19 cellular contexts compared by ENCODE assay signal in the genomic region with DNA sequence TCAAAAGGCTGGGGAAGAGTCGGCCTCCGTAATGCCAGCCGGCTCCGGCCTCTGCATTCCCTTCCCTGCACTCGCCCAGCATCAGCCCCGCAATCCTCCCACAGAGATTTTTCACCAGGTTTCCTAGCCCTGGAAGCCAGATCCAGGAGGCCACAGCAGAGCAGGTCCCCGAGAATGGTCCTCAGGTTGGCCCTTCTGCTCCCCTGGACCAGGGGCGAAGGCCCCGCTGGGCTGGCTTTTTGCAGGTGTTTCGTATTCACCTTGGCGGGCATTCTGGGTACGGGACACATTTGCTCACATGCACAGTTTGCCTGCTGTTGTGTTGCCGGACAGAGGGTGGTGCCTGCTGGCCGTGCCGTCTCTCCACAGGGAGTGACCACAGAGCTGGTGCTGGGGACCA.
"Had no signal": no experiment of that assay in that cellular context is flagged by ENCODE, and none has a peak within 500 bp of the region (broad histone marks: within the 10 kb centered on the region; RNA-seq: fewer than 3 reads in every experiment).

No MANE protein-coding gene starts in this region.

- H3K27ac ChIP-seq: foreskin keratinocyte, left lung, parathyroid adenoma, tibial artery, vagina had no signal

- H3K4me1 ChIP-seq: foreskin keratinocyte, left lung, parathyroid adenoma, tibial artery had no signal

- H3K4me3 Mint-ChIP-seq: activated CD4-positive, alpha-beta T cell treated with anti-CD3 and anti-CD28 coated beads, Interleukin-2, amount 10 ng/mL, durations not matched to agents 24 days and 14 days; activated naive CD8-positive, alpha-beta T cell; naive thymus-derived CD4-positive, alpha-beta T cell had no signal

- ATAC-seq: foreskin keratinocyte; left lung; naive thymus-derived CD4-positive, alpha-beta T cell had no signal

- DNase-seq: activated CD4-positive, alpha-beta T cell treated with anti-CD3 and anti-CD28 coated beads, Interleukin-2, amount 10 ng/mL, durations not matched to agents 24 days and 14 days; activated CD8-positive, alpha-beta memory T cell treated with anti-CD3 and anti-CD28 coated beads, Interleukin-2, amount 50 U/mL, for 4 hours; amniotic stem cell; caudate nucleus; foreskin keratinocyte; left lung; naive thymus-derived CD4-positive, alpha-beta T cell; stimulated activated CD4-positive, alpha-beta T cell treated with anti-CD3 and anti-CD28 coated beads, Interleukin-12 subunit alpha, Interleukin-12 subunit beta, amount 100 ng/mL, for 4 hours; stimulated activated CD4-positive, alpha-beta T cell treated with anti-CD3 and anti-CD28 coated beads, Interleukin-1b, Interleukin-23, amount 100 ng/mL, for 48 hours; stimulated activated CD8-positive, alpha-beta memory T cell treated with anti-CD3 and anti-CD28 coated beads, Interleukin-4, amount 100 ng/mL, for 48 hours; stimulated activated naive CD4-positive, alpha-beta T cell treated with Interleukin-2 at 50 U/mL for 16 hours; T1000 had no signal

- H3K27me3 ChIP-seq: foreskin keratinocyte, hepatocyte, left lung, tibial artery, vagina had no signal

- H3K4me2 ChIP-seq: hepatocyte had no signal

- H3K79me2 ChIP-seq: hepatocyte, parathyroid adenoma had no signal

- H3K9me3 ChIP-seq: vagina had no signal

- FAIRE-seq: colon had no signal

- H3K4me1 Mint-ChIP-seq: activated CD4-positive, alpha-beta T cell treated with anti-CD3 and anti-CD28 coated beads, Interleukin-2, amount 10 ng/mL, durations not matched to agents 24 days and 14 days; naive thymus-derived CD4-positive, alpha-beta T cell had no signal

- H3K27ac Mint-ChIP-seq: activated CD4-positive, alpha-beta T cell treated with anti-CD3 and anti-CD28 coated beads, Interleukin-2, amount 10 ng/mL, durations not matched to agents 24 days and 14 days; activated naive CD8-positive, alpha-beta T cell had no signal

- H2AFZ ChIP-seq: hepatocyte, parathyroid adenoma had no signal

- H3K4me3 ChIP-seq: dorsolateral prefrontal cortex, hepatocyte, left lung, tibial artery, vagina had no signal

- H3K9ac ChIP-seq: parathyroid adenoma had no signal

- H3K36me3 ChIP-seq: left lung, tibial artery, vagina had no signal
